ENCODE assay signal across 32 cellular contexts in genomic region chr21:15614757-15615156, GRCh38.
"Had no signal": no experiment of that assay in that cellular context is flagged by ENCODE, and none has a peak within 500 bp of the region (broad histone marks: within the 10 kb centered on the region; RNA-seq: fewer than 3 reads in every experiment).

No MANE protein-coding gene starts in this region.

- H3K27ac ChIP-seq: ascending aorta, brain microvascular endothelial cell, WERI-Rb-1 had no signal

- H3K4me3 ChIP-seq: ascending aorta had no signal

- H3K4me3 Mint-ChIP-seq: activated CD8-positive, alpha-beta T cell treated with anti-CD3 and anti-CD28 coated beads for 36 hours; activated naive CD4-positive, alpha-beta T cell treated with anti-CD3 and anti-CD28 coated beads, Interleukin-2, amount 50 U/mL, for 24 hours; activated naive CD8-positive, alpha-beta T cell treated with anti-CD3 and anti-CD28 coated beads, Interleukin-2, amount 10 ng/mL, durations not matched to agents 7 days and 5 days; activated T-cell treated with anti-CD3 and anti-CD28 coated beads, Interleukin-2, amount 50 U/mL, for 24 hours; IgD-negative memory B cell had no signal

- H3K4me1 Mint-ChIP-seq: activated naive CD4-positive, alpha-beta T cell treated with anti-CD3 and anti-CD28 coated beads, Interleukin-2, amount 50 U/mL, for 24 hours; activated naive CD8-positive, alpha-beta T cell treated with anti-CD3 and anti-CD28 coated beads, Interleukin-2, amount 10 ng/mL, durations not matched to agents 7 days and 5 days; IgD-negative memory B cell had no signal

- H3K36me3 ChIP-seq: ascending aorta, brain microvascular endothelial cell, WERI-Rb-1 had no signal

- H3K27ac Mint-ChIP-seq: activated CD8-positive, alpha-beta T cell treated with anti-CD3 and anti-CD28 coated beads for 36 hours; activated naive CD4-positive, alpha-beta T cell treated with anti-CD3 and anti-CD28 coated beads, Interleukin-2, amount 50 U/mL, for 24 hours; activated naive CD8-positive, alpha-beta T cell treated with anti-CD3 and anti-CD28 coated beads, Interleukin-2, amount 10 ng/mL, durations not matched to agents 7 days and 5 days; activated T-cell treated with anti-CD3 and anti-CD28 coated beads, Interleukin-2, amount 50 U/mL, for 24 hours; activated T-helper 2 cell treated with anti-CD3 and anti-CD28 coated beads, Interferon-gamma antibody, Interleukin-2, Interleukin-4, amounts not matched to agents 10 μg/mL and 5 μg/mL and 100 μg/mL, durations not matched to agents 14 hours and 24 hours and 36 hours; IgD-negative memory B cell had no signal

- ATAC-seq: activated CD8-positive, alpha-beta T cell treated with anti-CD3 and anti-CD28 coated beads for 36 hours; Panc1 had no signal

- H3K9me3 Mint-ChIP-seq: activated CD8-positive, alpha-beta T cell treated with anti-CD3 and anti-CD28 coated beads for 36 hours; activated naive CD8-positive, alpha-beta T cell treated with anti-CD3 and anti-CD28 coated beads, Interleukin-2, amount 10 ng/mL, durations not matched to agents 7 days and 5 days; activated T-cell treated with anti-CD3 and anti-CD28 coated beads, Interleukin-2, amount 50 U/mL, for 24 hours; activated T-helper 2 cell treated with anti-CD3 and anti-CD28 coated beads, Interferon-gamma antibody, Interleukin-2, Interleukin-4, amounts not matched to agents 10 μg/mL and 5 μg/mL and 100 μg/mL, durations not matched to agents 14 hours and 24 hours and 36 hours had no signal

- H3K27me3 ChIP-seq: ascending aorta, brain microvascular endothelial cell had no signal

- H3K27me3 Mint-ChIP-seq: activated CD8-positive, alpha-beta T cell treated with anti-CD3 and anti-CD28 coated beads for 36 hours; activated naive CD4-positive, alpha-beta T cell treated with anti-CD3 and anti-CD28 coated beads, Interleukin-2, amount 50 U/mL, for 24 hours; activated naive CD8-positive, alpha-beta T cell treated with anti-CD3 and anti-CD28 coated beads, Interleukin-2, amount 10 ng/mL, durations not matched to agents 7 days and 5 days; activated T-cell treated with anti-CD3 and anti-CD28 coated beads, Interleukin-2, amount 50 U/mL, for 24 hours; IgD-negative memory B cell had no signal

- H3K4me1 ChIP-seq: ascending aorta had no signal

- H3K36me3 Mint-ChIP-seq: activated naive CD4-positive, alpha-beta T cell treated with anti-CD3 and anti-CD28 coated beads, Interleukin-2, amount 50 U/mL, for 24 hours; activated naive CD8-positive, alpha-beta T cell treated with anti-CD3 and anti-CD28 coated beads, Interleukin-2, amount 10 ng/mL, durations not matched to agents 7 days and 5 days; IgD-negative memory B cell had no signal

- DNase-seq: activated CD4-positive, alpha-beta T cell treated with anti-CD3 and anti-CD28 coated beads for 1 hour; activated CD4-positive, alpha-beta T cell treated with anti-CD3 and anti-CD28 coated beads for 48 hours; activated CD4-positive, CD25-positive, alpha-beta regulatory T cell; activated CD8-positive, alpha-beta T cell treated with anti-CD3 and anti-CD28 coated beads for 36 hours; activated gamma-delta T cell; activated naive CD4-positive, alpha-beta T cell treated with Interleukin-2 at 50 U/mL for 16 hours; activated naive CD8-positive, alpha-beta T cell treated with anti-CD3 and anti-CD28 coated beads, Interleukin-2, amount 10 ng/mL, durations not matched to agents 7 days and 5 days; activated T-cell treated with anti-CD3 and anti-CD28 coated beads, Interleukin-2, amount 50 U/mL, for 24 hours; amygdala; brain microvascular endothelial cell; central memory CD4-positive, alpha-beta T cell; Karpas-422; KBM-7; NCI-H1092; NCI-H1436 treated with DMSO at 0.1 percent for 48 hours; NCI-H1694 treated with DMSO at 0.1 percent for 48 hours; NCI-H2029; NCI-H2107; NCI-H226; NCI-H446 treated with DMSO at 0.1 percent for 48 hours; NCI-H524; SIG-M5; SW 1271; T-helper 1 cell; T-helper 2 cell; T-helper 9 cell; WERI-Rb-1 had no signal
